In genomic region chr17:28460901-28461300, GRCh38 we compare ENCODE assay signal across 33 cellular contexts. TPM values are rescaled to one million over a fixed set of nuclear protein-coding genes. Genes with fewer than 3 reads are reported as not detected.
"Had no signal": no experiment of that assay in that cellular context is flagged by ENCODE, and none has a peak within 500 bp of the region (broad histone marks: within the 10 kb centered on the region; RNA-seq: fewer than 3 reads in every experiment).

No MANE protein-coding gene starts in this region.

- H3K27ac ChIP-seq: body of pancreas, esophagus squamous epithelium, gastroesophageal sphincter had no signal

- H3K9me3 Mint-ChIP-seq: activated CD4-positive, alpha-beta memory T cell treated with anti-CD3 and anti-CD28 coated beads for 36 hours; activated CD4-positive, alpha-beta T cell treated with anti-CD3 and anti-CD28 coated beads, Interleukin-2, amount 10 ng/mL, durations not matched to agents 24 days and 14 days; activated T-cell treated with anti-CD3 and anti-CD28 coated beads, Interleukin-2, amount 50 U/mL, for 4 hours; activated T-helper 17 cell treated with anti-CD3 and anti-CD28 coated beads, Interleukin-2, amount 50 U/mL, for 72 hours; effector memory CD8-positive, alpha-beta T cell; T-helper 2 cell treated with Interferon-gamma antibody and Interleukin-4, amounts not matched to agents 5 μg/mL and 100 μg/mL, for 36 hours had no signal

- H3K4me3 ChIP-seq: body of pancreas, esophagus squamous epithelium, gastroesophageal sphincter had no signal

- H3K27me3 Mint-ChIP-seq: activated naive CD8-positive, alpha-beta T cell had no signal

- ATAC-seq: activated CD4-positive, alpha-beta T cell treated with anti-CD3 and anti-CD28 coated beads for 36 hours; activated CD8-positive, alpha-beta T cell treated with anti-CD3 and anti-CD28 coated beads, Interleukin-2, amount 10 ng/mL, durations not matched to agents 7 days and 5 days; activated T-cell treated with anti-CD3 and anti-CD28 coated beads, Interleukin-2, amount 50 U/mL, for 4 hours; activated T-helper 17 cell treated with anti-CD3 and anti-CD28 coated beads, Interleukin-2, amount 50 U/mL, for 72 hours; body of pancreas; effector memory CD8-positive, alpha-beta T cell; gastroesophageal sphincter; T-helper 17 cell had no signal

- H3K36me3 Mint-ChIP-seq: activated CD4-positive, alpha-beta memory T cell treated with anti-CD3 and anti-CD28 coated beads for 36 hours; activated naive CD8-positive, alpha-beta T cell had no signal

- H3K4me1 Mint-ChIP-seq: activated CD4-positive, alpha-beta T cell treated with anti-CD3 and anti-CD28 coated beads for 36 hours; activated CD4-positive, alpha-beta T cell treated with anti-CD3 and anti-CD28 coated beads, Interleukin-2, amount 10 ng/mL, durations not matched to agents 24 days and 14 days; activated T-helper 17 cell treated with anti-CD3 and anti-CD28 coated beads, Interleukin-2, amount 50 U/mL, for 72 hours had no signal

- H3K4me1 ChIP-seq: body of pancreas, esophagus squamous epithelium, gastroesophageal sphincter had no signal

- H3K36me3 ChIP-seq: esophagus squamous epithelium, gastroesophageal sphincter had no signal

- H3K4me3 Mint-ChIP-seq: activated CD4-positive, alpha-beta memory T cell treated with anti-CD3 and anti-CD28 coated beads for 36 hours; activated CD4-positive, alpha-beta T cell treated with anti-CD3 and anti-CD28 coated beads for 36 hours; activated CD4-positive, alpha-beta T cell treated with anti-CD3 and anti-CD28 coated beads, Interleukin-2, amount 10 ng/mL, durations not matched to agents 24 days and 14 days; activated CD8-positive, alpha-beta T cell treated with anti-CD3 and anti-CD28 coated beads, Interleukin-2, amount 10 ng/mL, durations not matched to agents 7 days and 5 days; activated naive CD8-positive, alpha-beta T cell; activated T-cell treated with anti-CD3 and anti-CD28 coated beads, Interleukin-2, amount 50 U/mL, for 4 hours; activated T-helper 17 cell treated with anti-CD3 and anti-CD28 coated beads, Interleukin-2, amount 50 U/mL, for 72 hours; effector memory CD8-positive, alpha-beta T cell; T-helper 17 cell; T-helper 2 cell treated with Interferon-gamma antibody and Interleukin-4, amounts not matched to agents 5 μg/mL and 100 μg/mL, for 36 hours had no signal

- H3K27ac Mint-ChIP-seq: activated CD4-positive, alpha-beta memory T cell treated with anti-CD3 and anti-CD28 coated beads for 36 hours; activated CD4-positive, alpha-beta T cell treated with anti-CD3 and anti-CD28 coated beads for 36 hours; activated CD4-positive, alpha-beta T cell treated with anti-CD3 and anti-CD28 coated beads, Interleukin-2, amount 10 ng/mL, durations not matched to agents 24 days and 14 days; activated CD8-positive, alpha-beta T cell treated with anti-CD3 and anti-CD28 coated beads, Interleukin-2, amount 10 ng/mL, durations not matched to agents 7 days and 5 days; activated naive CD8-positive, alpha-beta T cell; activated T-helper 17 cell treated with anti-CD3 and anti-CD28 coated beads, Interleukin-2, amount 50 U/mL, for 72 hours; effector memory CD8-positive, alpha-beta T cell; T-helper 17 cell; T-helper 2 cell treated with Interferon-gamma antibody and Interleukin-4, amounts not matched to agents 5 μg/mL and 100 μg/mL, for 36 hours had no signal

- DNase-seq: activated CD4-positive, alpha-beta memory T cell treated with anti-CD3 and anti-CD28 coated beads for 36 hours; activated CD4-positive, alpha-beta T cell treated with anti-CD3 and anti-CD28 coated beads for 36 hours; activated CD4-positive, alpha-beta T cell treated with anti-CD3 and anti-CD28 coated beads, Interleukin-2, amount 10 ng/mL, durations not matched to agents 24 days and 14 days; activated CD4-positive, CD25-positive, alpha-beta regulatory T cell; activated CD4-positive, CD25-positive, alpha-beta regulatory T cell treated with anti-CD3 and anti-CD28 coated beads, Interleukin-2, amount 50 U/mL, for 72 hours; activated CD8-positive, alpha-beta T cell treated with anti-CD3 and anti-CD28 coated beads, Interleukin-2, amount 10 ng/mL, durations not matched to agents 7 days and 5 days; activated effector memory CD4-positive, alpha-beta T cell treated with Interleukin-2 at 50 U/mL for 16 hours; activated gamma-delta T cell treated with Interleukin-2 at 50 U/mL for 16 hours; activated naive CD4-positive, alpha-beta T cell treated with anti-CD3 and anti-CD28 coated beads, Interleukin-2, amount 50 U/mL, for 16 hours; activated naive CD4-positive, alpha-beta T cell treated with Interleukin-2 at 50 U/mL for 16 hours; activated T-cell treated with anti-CD3 and anti-CD28 coated beads, Interleukin-2, amount 50 U/mL, for 4 hours; amniotic stem cell; aorta; body of pancreas; caudate nucleus; cortex of kidney; dermis blood vessel endothelial cell; effector CD4-positive, alpha-beta T cell; effector memory CD8-positive, alpha-beta T cell; erythroblast; esophagus squamous epithelium; foreskin melanocyte; T-helper 1 cell; T-helper 17 cell; T1000 had no signal

- H3K27me3 ChIP-seq: body of pancreas had no signal

- H3K9me3 ChIP-seq: body of pancreas, esophagus squamous epithelium, gastroesophageal sphincter had no signal

RNA-seq across cellular contexts. Expression of gene SLC13A2, which starts 12.5 kb away (rescaled TPM):
- total RNA-seq: activated CD4-positive, alpha-beta memory T cell treated with anti-CD3 and anti-CD28 coated beads for 36 hours; activated CD4-positive, alpha-beta T cell treated with anti-CD3 and anti-CD28 coated beads for 36 hours; activated CD4-positive, alpha-beta T cell treated with anti-CD3 and anti-CD28 coated beads, Interleukin-2, amount 10 ng/mL, durations not matched to agents 24 days and 14 days; activated CD8-positive, alpha-beta T cell treated with anti-CD3 and anti-CD28 coated beads, Interleukin-2, amount 10 ng/mL, durations not matched to agents 7 days and 5 days; activated T-cell treated with anti-CD3 and anti-CD28 coated beads, Interleukin-2, amount 50 U/mL, for 4 hours; activated T-helper 17 cell treated with anti-CD3 and anti-CD28 coated beads, Interleukin-2, amount 50 U/mL, for 72 hours; aorta; chondrocyte; dermis blood vessel endothelial cell; esophagus squamous epithelium; fibroblast of lung; fibroblast of villous mesenchyme; glomerular endothelial cell; T-helper 17 cell had no signal

RNA-seq across cellular contexts. Expression of gene FOXN1, which starts 45.2 kb away (rescaled TPM):
- total RNA-seq: activated CD4-positive, alpha-beta memory T cell treated with anti-CD3 and anti-CD28 coated beads for 36 hours; activated CD4-positive, alpha-beta T cell treated with anti-CD3 and anti-CD28 coated beads for 36 hours; activated CD4-positive, alpha-beta T cell treated with anti-CD3 and anti-CD28 coated beads, Interleukin-2, amount 10 ng/mL, durations not matched to agents 24 days and 14 days; activated CD8-positive, alpha-beta T cell treated with anti-CD3 and anti-CD28 coated beads, Interleukin-2, amount 10 ng/mL, durations not matched to agents 7 days and 5 days; activated T-cell treated with anti-CD3 and anti-CD28 coated beads, Interleukin-2, amount 50 U/mL, for 4 hours; activated T-helper 17 cell treated with anti-CD3 and anti-CD28 coated beads, Interleukin-2, amount 50 U/mL, for 72 hours; aorta; chondrocyte; dermis blood vessel endothelial cell; fibroblast of lung; fibroblast of villous mesenchyme; glomerular endothelial cell; T-helper 17 cell had no signal
